Comparison of ENCODE assay signal across 17 cellular contexts in genomic region chr3:81468385-81468784, GRCh38.
A peak's percentile ranks its signal among the peaks of the same experiment; 100 is the strongest.
DNase-seq lines count a peak whose midpoint lies in the region; ATAC-seq and TF ChIP-seq lines count a peak whose summit lies in the region.
"Had no signal": no experiment of that assay in that cellular context is flagged by ENCODE, and none has a peak within 500 bp of the region (broad histone marks: within the 10 kb centered on the region; RNA-seq: fewer than 3 reads in every experiment).

No MANE protein-coding gene starts in this region.

- H3K4me3 ChIP-seq in colonic mucosa (no peak overlapping the region), left lung (no peak overlapping the region), transverse colon (no peak overlapping the region)
- H3K4me3 ChIP-seq: BLaER1, GM12878, GM23248 had no signal

- intact Hi-C loops in colonic mucosa (cut with DNase I): no loop called here
- intact Hi-C loops in left lung (cut with DNase I): no loop called here
- intact Hi-C loops in transverse colon (cut with DNase I; ENCODE audit: low total_unique reads): no loop called here
- intact Hi-C loops in left ventricle myocardium superior (cut with micrococcal nuclease): no loop called here

- H3K27ac ChIP-seq in colonic mucosa: no peak overlapping the region
- no peak overlapping the region for H3K27ac ChIP-seq in left lung
- no peak overlapping the region for H3K27ac ChIP-seq in transverse colon
- H3K27ac ChIP-seq: BLaER1, C4-2B, GM23248 had no signal

- peak; percentile 57 for DNase-seq in colonic mucosa
- DNase-seq in left lung: no peak
- peak; percentile 34 for DNase-seq in transverse colon
- no peak for DNase-seq in left ventricle myocardium superior
- DNase-seq in NCI-H1105 treated with DMSO at 0.1 percent for 48 hours (lab: John Stamatoyannopoulos, UW): no peak
- DNase-seq in superior temporal gyrus (ENCODE audit: extremely low spot score): no peak
- DNase-seq: Caco-2; CD4-positive, CD25-positive, alpha-beta regulatory T cell; CD8-positive, alpha-beta T cell; DMS153; DND-41; GM23248; H9 had no signal

- TF ChIP-seq POLR2A in transverse colon (IDR thresholded peaks at IDR 0.05): no peak

- H3K27me3 ChIP-seq in colonic mucosa (no peaks in the 10 kb centered on the region), left lung (no peaks in the 10 kb centered on the region), transverse colon (no peaks in the 10 kb centered on the region)
- H3K27me3 ChIP-seq: BLaER1 had no signal

- H3K9me3 ChIP-seq in colonic mucosa (no peaks in the 10 kb centered on the region), left lung (no peaks in the 10 kb centered on the region), transverse colon (no peaks in the 10 kb centered on the region)
- H3K9me3 ChIP-seq: BLaER1, Caco-2 had no signal

- H3K36me3 ChIP-seq in colonic mucosa (no peaks in the 10 kb centered on the region), left lung (no peaks in the 10 kb centered on the region), transverse colon (no peaks in the 10 kb centered on the region)
- H3K36me3 ChIP-seq: BLaER1 had no signal

- in situ Hi-C loops in transverse colon (cut with MboI; ENCODE audit: low pct_ligation_motif_present in 1 of 4, low pct_unique_long_range_greater_than_20kb in 1 of 4, low sequenced_read_pairs in 3 of 4): no loop called here

- TF ChIP-seq CTCF in colonic mucosa (IDR thresholded peaks at IDR 0.05) (no peak), left lung (IDR thresholded peaks at IDR 0.05) (no peak), transverse colon (IDR thresholded peaks at IDR 0.05) (no peak)

- H3K4me1 ChIP-seq in colonic mucosa (no peaks in the 10 kb centered on the region), left lung (no peaks in the 10 kb centered on the region), transverse colon (peaks cover 0 to 18% (median 2%) of the 10 kb centered on the region in 4 donors)
- H3K4me1 ChIP-seq: BLaER1 had no signal

- WGBS in transverse colon (ENCODE audit: low coverage in 1 of 2), 2 donors: 62 to 76% methylated on average over 2 to 3 of the region's 3 CpGs

- ATAC-seq in left lung: peak; percentile 56
- ATAC-seq in left ventricle myocardium superior: no peak
- ATAC-seq: CD8-positive, alpha-beta T cell; GM12878; HCT116 had no signal

- no peak for TF ChIP-seq EP300 in transverse colon (IDR thresholded peaks at IDR 0.05; ENCODE audit: low read depth)

- no peak overlapping the region for H3K9ac ChIP-seq in colonic mucosa (ENCODE audit: low read depth in 2 of 2, low read length in 2 of 2)
- H3K9ac ChIP-seq: BLaER1, GM23248 had no signal

Comparison
In these comparisons a context has a peak if more than half of its experiments do, and no peak if none do; other contexts are left out.
1. DNase-seq: peak in colonic mucosa (single experiment) and transverse colon (single experiment); none in left lung (0 of 2), left ventricle myocardium superior (single experiment), NCI-H1105 treated with DMSO at 0.1 percent for 48 hours (single experiment) and superior temporal gyrus (single experiment).